ENCODE assay signal across 1 cellular context in the genomic region with DNA sequence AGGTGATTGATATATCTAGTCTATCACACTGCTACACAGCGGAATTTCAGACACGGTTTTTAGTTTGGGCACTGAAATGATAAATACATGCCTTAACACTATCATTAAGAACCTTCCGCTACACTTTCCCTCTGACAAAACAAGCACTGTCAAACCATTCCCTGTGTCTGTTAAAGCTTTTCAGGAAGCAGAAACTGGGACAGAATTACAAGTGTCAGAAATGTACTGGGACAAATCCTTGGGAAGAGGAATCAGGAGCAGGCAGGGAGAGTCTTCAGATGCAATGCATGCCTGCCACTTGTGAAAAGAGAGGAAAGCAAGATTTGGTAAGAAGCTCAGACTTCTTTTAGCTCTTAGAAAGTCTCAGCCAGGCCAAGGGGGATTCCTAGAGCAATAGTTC.
A peak's percentile ranks its signal among the peaks of the same experiment; 100 is the strongest.
TF ChIP-seq lines count a peak whose summit lies in the region.

No MANE protein-coding gene starts in this region.

TF ChIP-seq in neural cell, 6 proteins besides CTCF, POLR2A, EP300 and RAD21:
- TF ChIP-seq SMC3 (conservative IDR thresholded peaks at IDR 0.05; ENCODE audit: poor library complexity) (no peak), POLR2AphosphoS5 (IDR thresholded peaks at IDR 0.05) (peak; percentile 33), MXI1 (conservative IDR thresholded peaks at IDR 0.05; ENCODE audit: poor library complexity, severe bottlenecking) (no peak), EZH2 (IDR thresholded peaks at IDR 0.05; ENCODE audit: borderline replicate concordance, insufficient read depth, low read length, poor library complexity, severe bottlenecking) (no peak), TAF1 (IDR thresholded peaks at IDR 0.05; ENCODE audit: low read depth) (no peak)
- TF ChIP-seq, protein P1, sequence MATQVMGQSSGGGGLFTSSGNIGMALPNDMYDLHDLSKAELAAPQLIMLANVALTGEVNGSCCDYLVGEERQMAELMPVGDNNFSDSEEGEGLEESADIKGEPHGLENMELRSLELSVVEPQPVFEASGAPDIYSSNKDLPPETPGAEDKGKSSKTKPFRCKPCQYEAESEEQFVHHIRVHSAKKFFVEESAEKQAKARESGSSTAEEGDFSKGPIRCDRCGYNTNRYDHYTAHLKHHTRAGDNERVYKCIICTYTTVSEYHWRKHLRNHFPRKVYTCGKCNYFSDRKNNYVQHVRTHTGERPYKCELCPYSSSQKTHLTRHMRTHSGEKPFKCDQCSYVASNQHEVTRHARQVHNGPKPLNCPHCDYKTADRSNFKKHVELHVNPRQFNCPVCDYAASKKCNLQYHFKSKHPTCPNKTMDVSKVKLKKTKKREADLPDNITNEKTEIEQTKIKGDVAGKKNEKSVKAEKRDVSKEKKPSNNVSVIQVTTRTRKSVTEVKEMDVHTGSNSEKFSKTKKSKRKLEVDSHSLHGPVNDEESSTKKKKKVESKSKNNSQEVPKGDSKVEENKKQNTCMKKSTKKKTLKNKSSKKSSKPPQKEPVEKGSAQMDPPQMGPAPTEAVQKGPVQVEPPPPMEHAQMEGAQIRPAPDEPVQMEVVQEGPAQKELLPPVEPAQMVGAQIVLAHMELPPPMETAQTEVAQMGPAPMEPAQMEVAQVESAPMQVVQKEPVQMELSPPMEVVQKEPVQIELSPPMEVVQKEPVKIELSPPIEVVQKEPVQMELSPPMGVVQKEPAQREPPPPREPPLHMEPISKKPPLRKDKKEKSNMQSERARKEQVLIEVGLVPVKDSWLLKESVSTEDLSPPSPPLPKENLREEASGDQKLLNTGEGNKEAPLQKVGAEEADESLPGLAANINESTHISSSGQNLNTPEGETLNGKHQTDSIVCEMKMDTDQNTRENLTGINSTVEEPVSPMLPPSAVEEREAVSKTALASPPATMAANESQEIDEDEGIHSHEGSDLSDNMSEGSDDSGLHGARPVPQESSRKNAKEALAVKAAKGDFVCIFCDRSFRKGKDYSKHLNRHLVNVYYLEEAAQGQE (IDR thresholded peaks at IDR 0.05; ENCODE audit: borderline replicate concordance) = peak; percentile 92
